In genomic region chr2:238897911-238898311, GRCh38 we compare ENCODE assay signal across 17 cellular contexts. TPM values are rescaled to one million over a fixed set of nuclear protein-coding genes. Genes with fewer than 3 reads are reported as not detected.
DNase-seq lines count a peak whose midpoint lies in the region; ATAC-seq, FAIRE-seq and TF ChIP-seq lines count a peak whose summit lies in the region.
"Had no signal": no experiment of that assay in that cellular context is flagged by ENCODE, and none has a peak within 500 bp of the region (broad histone marks: within the 10 kb centered on the region; RNA-seq: fewer than 3 reads in every experiment).

No MANE protein-coding gene starts in this region.

- peak overlapping the region; percentile 4 for H4K8ac ChIP-seq in mesenchymal stem cell (ENCODE audit: low read length)

- no peaks in the 10 kb centered on the region for H3K27me3 Mint-ChIP-seq in activated T-helper 2 cell treated with anti-CD3 and anti-CD28 coated beads, Interferon-gamma antibody, Interleukin-2, Interleukin-4, amounts not matched to agents 10 μg/mL and 5 μg/mL and 100 μg/mL, durations not matched to agents 14 hours and 24 hours and 36 hours (ENCODE audit: low read depth)

- H3F3A ChIP-seq in MM.1S (ENCODE audit: insufficient read depth, low read length) = no peaks in the 10 kb centered on the region

- no peak for TF ChIP-seq CTCF in spleen (IDR thresholded peaks at IDR 0.05 in 8 of 11, conservative IDR thresholded peaks at IDR 0.05 in 3 of 11)
- TF ChIP-seq CTCF in MM.1S (IDR thresholded peaks at IDR 0.05; ENCODE audit: low read length) = no peak

- no peak overlapping the region for H2BK5ac ChIP-seq in mesenchymal stem cell (ENCODE audit: low read depth, low read length, poor library complexity, severe bottlenecking)

- H3K27ac ChIP-seq in mesenchymal stem cell (ENCODE audit: low read length, poor library complexity, severe bottlenecking) = no peak overlapping the region
- H3K27ac ChIP-seq in spleen = peak overlapping the region in 1 of 8 donors; percentile 23
- no peak overlapping the region for H3K27ac ChIP-seq in MM.1S (ENCODE audit: low read length)

- no peak for TF ChIP-seq POLR2A in spleen (IDR thresholded peaks at IDR 0.05)

- H3K4me3 ChIP-seq in mesenchymal stem cell (ENCODE audit: insufficient read depth in 1 of 2, low read depth in 1 of 2, low read length in 2 of 2) (no peak overlapping the region), spleen (no peak overlapping the region), MM.1S (ENCODE audit: low read length) (no peak overlapping the region)
- H3K4me3 ChIP-seq: GM12878, GM23338 had no signal

- H3K36me3 ChIP-seq in mesenchymal stem cell (ENCODE audit: control insufficient read depth in 1 of 2, insufficient read depth in 2 of 2, low read depth in 1 of 2, low read length in 2 of 2) (peaks cover 2 to 25% of the 10 kb centered on the region in 2 experiments), spleen (no peaks in the 10 kb centered on the region), MM.1S (replicated peaks; ENCODE audit: insufficient read depth, low read length) (no peaks in the 10 kb centered on the region)

- no peak overlapping the region for H3K23ac ChIP-seq in mesenchymal stem cell (ENCODE audit: low read length in 2 of 2)

- H3K27me3 ChIP-seq in mesenchymal stem cell (ENCODE audit: control insufficient read depth in 1 of 2, insufficient read depth in 1 of 2, low read length in 2 of 2) (peaks cover 0 to 7% of the 10 kb centered on the region in 2 experiments), spleen (replicated peaks in 1 of 7) (peaks cover 0 to 50% (median 5%) of the 10 kb centered on the region in 7 donors), MM.1S (replicated peaks; ENCODE audit: insufficient read depth, low read length) (peaks cover 34% of the 10 kb centered on the region)

- H2BK120ac ChIP-seq in mesenchymal stem cell (ENCODE audit: low read depth, low read length) = no peak overlapping the region

- H3K4me2 ChIP-seq in mesenchymal stem cell (ENCODE audit: low read length, poor library complexity, severe bottlenecking) (no peak overlapping the region), MM.1S (ENCODE audit: low read depth, low read length) (no peak overlapping the region)
- H3K4me2 ChIP-seq: GM23338 had no signal

- H3K4ac ChIP-seq in mesenchymal stem cell (ENCODE audit: low read depth in 1 of 2, low read length in 2 of 2) = peak overlapping the region; percentile 19 to 71

- H3K36me3 Mint-ChIP-seq in activated T-helper 2 cell treated with anti-CD3 and anti-CD28 coated beads, Interferon-gamma antibody, Interleukin-2, Interleukin-4, amounts not matched to agents 10 μg/mL and 5 μg/mL and 100 μg/mL, durations not matched to agents 14 hours and 24 hours and 36 hours (ENCODE audit: low read depth) = no peaks in the 10 kb centered on the region

- peak overlapping the region; percentile 30 for H4K91ac ChIP-seq in mesenchymal stem cell (ENCODE audit: low read length)

- H4K20me1 ChIP-seq in MM.1S (ENCODE audit: insufficient read depth, low read length) = no peaks in the 10 kb centered on the region

- H2BK15ac ChIP-seq in mesenchymal stem cell (ENCODE audit: low read depth, poor library complexity, severe bottlenecking) = peak overlapping the region; percentile 44

- H3K9ac ChIP-seq in mesenchymal stem cell (ENCODE audit: low read length) = no peak overlapping the region
- H3K9ac ChIP-seq in MM.1S (ENCODE audit: low read length) = no peak overlapping the region

- WGBS in mesenchymal stem cell = 63% methylated on average over 7 of the region's 7 CpGs
- WGBS in spleen, 5 donors = 57 to 77% (median 75%) methylated on average over 7 of the region's 7 CpGs

- ATAC-seq in left ventricle myocardium superior (peak; percentile 25), Right ventricle myocardium inferior (no peak), HG03025 (IDR thresholded peaks at IDR 0.05; ENCODE audit: low FRiP score, unreplicated experiment) (no peak)
- ATAC-seq: GM12878, GM23338 had no signal

- DNase-seq in left ventricle myocardium superior = no peak
- DNase-seq in Right ventricle myocardium inferior (ENCODE audit: missing footprints) = no peak
- DNase-seq in mesenchymal stem cell = peak; percentile 34
- peak; percentile 58 for DNase-seq in spleen
- no peak for DNase-seq in activated T-helper 2 cell treated with anti-CD3 and anti-CD28 coated beads, Interferon-gamma antibody, Interleukin-2, Interleukin-4, amounts not matched to agents 10 μg/mL and 5 μg/mL and 100 μg/mL, durations not matched to agents 14 hours and 24 hours and 36 hours (ENCODE audit: low spot score)
- DNase-seq in MM.1S = no peak
- DNase-seq in frontal cortex (ENCODE audit: low spot score in 2 of 2) = no peak
- DNase-seq: 8988T, DND-41, GDM1, NCI-H187, NCI-H345, NCI-H748 treated with DMSO at 0.1 percent for 48 hours, OCI-M1 had no signal

- H3K4me3 Mint-ChIP-seq in activated T-helper 2 cell treated with anti-CD3 and anti-CD28 coated beads, Interferon-gamma antibody, Interleukin-2, Interleukin-4, amounts not matched to agents 10 μg/mL and 5 μg/mL and 100 μg/mL, durations not matched to agents 14 hours and 24 hours and 36 hours (ENCODE audit: low read depth) = no peak overlapping the region
- H3K4me3 Mint-ChIP-seq: GM23338 had no signal

- H3K9me3 Mint-ChIP-seq in activated T-helper 2 cell treated with anti-CD3 and anti-CD28 coated beads, Interferon-gamma antibody, Interleukin-2, Interleukin-4, amounts not matched to agents 10 μg/mL and 5 μg/mL and 100 μg/mL, durations not matched to agents 14 hours and 24 hours and 36 hours = no peaks in the 10 kb centered on the region
- H3K9me3 Mint-ChIP-seq: GM23338 had no signal

- H3K4me1 ChIP-seq in mesenchymal stem cell (ENCODE audit: control insufficient read depth, insufficient read depth, low read depth, low read length) (peaks cover 29% of the 10 kb centered on the region), spleen (no peaks in the 10 kb centered on the region), MM.1S (ENCODE audit: low read length) (no peaks in the 10 kb centered on the region)

- no peaks in the 10 kb centered on the region for H3K4me1 Mint-ChIP-seq in activated T-helper 2 cell treated with anti-CD3 and anti-CD28 coated beads, Interferon-gamma antibody, Interleukin-2, Interleukin-4, amounts not matched to agents 10 μg/mL and 5 μg/mL and 100 μg/mL, durations not matched to agents 14 hours and 24 hours and 36 hours (ENCODE audit: low read depth)

- H2AK5ac ChIP-seq in mesenchymal stem cell (ENCODE audit: low read length, severe bottlenecking) = no peak overlapping the region

- H3K79me1 ChIP-seq in mesenchymal stem cell (replicated peaks; ENCODE audit: low read length, poor library complexity, severe bottlenecking) = no peaks in the 10 kb centered on the region

- H2BK12ac ChIP-seq in mesenchymal stem cell (ENCODE audit: low read length in 2 of 2) = peak overlapping the region in 1 of 2 experiments; percentile 93

- H3K14ac ChIP-seq in mesenchymal stem cell (ENCODE audit: low read length in 2 of 2) = peak overlapping the region in 1 of 2 experiments; percentile 36

- peak overlapping the region; percentile 38 to 85 for H3K18ac ChIP-seq in mesenchymal stem cell (ENCODE audit: low read depth in 1 of 2, low read length in 2 of 2)

- H3K9me2 ChIP-seq in MM.1S (replicated peaks; ENCODE audit: insufficient read depth, low read length) = no peaks in the 10 kb centered on the region

- no peak overlapping the region for H2AFZ ChIP-seq in mesenchymal stem cell (ENCODE audit: low read depth, low read length)
- H2AFZ ChIP-seq in MM.1S (ENCODE audit: low read length) = no peak overlapping the region
- H2AFZ ChIP-seq: GM23338 had no signal

- H3K27ac Mint-ChIP-seq in activated T-helper 2 cell treated with anti-CD3 and anti-CD28 coated beads, Interferon-gamma antibody, Interleukin-2, Interleukin-4, amounts not matched to agents 10 μg/mL and 5 μg/mL and 100 μg/mL, durations not matched to agents 14 hours and 24 hours and 36 hours = no peak overlapping the region
- H3K27ac Mint-ChIP-seq: GM23338 had no signal

- intact Hi-C loops in left ventricle myocardium superior (cut with micrococcal nuclease) (no loop called here), Right ventricle myocardium inferior (cut with DNase I) (no loop called here), spleen (cut with DNase I; ENCODE audit: low total_unique reads) (no loop called here)
- intact Hi-C loops in activated T-helper 2 cell treated with anti-CD3 and anti-CD28 coated beads, Interferon-gamma antibody, Interleukin-2, Interleukin-4, amounts not matched to agents 10 μg/mL and 5 μg/mL and 100 μg/mL, durations not matched to agents 14 hours and 24 hours and 36 hours (cut with micrococcal nuclease) = no loop called here

- FAIRE-seq in frontal cortex (lab: Jason Lieb, UNC) = no peak
- FAIRE-seq: GM12878 had no signal

- no peaks in the 10 kb centered on the region for H3K79me2 ChIP-seq in MM.1S (ENCODE audit: low read length)

- H3K9me3 ChIP-seq in mesenchymal stem cell (ENCODE audit: control insufficient read depth, low read length) (no peaks in the 10 kb centered on the region), spleen (no peaks in the 10 kb centered on the region), MM.1S (replicated peaks; ENCODE audit: insufficient read depth, low read length) (no peaks in the 10 kb centered on the region)

RNA-seq across cellular contexts. Expression of gene TWIST2, which starts 50.0 kb away (rescaled TPM):
- total RNA-seq in left ventricle myocardium superior (2.6 TPM), Right ventricle myocardium inferior (2.6 TPM), spleen (1 to 10 TPM; 2.1 to 9.0 (median 2.6) TPM), frontal cortex (not detected)
- polyA plus RNA-seq in mesenchymal stem cell (2013, experiment 1 of 2) = 11.1 TPM
- polyA plus RNA-seq in mesenchymal stem cell (2013, experiment 2 of 2) = 11.7 TPM
- polyA plus RNA-seq in spleen = 1 to 10 TPM; 1.7 to 2.4 (median 2.1) TPM
- not detected in 2 replicates for total RNA-seq in activated T-helper 2 cell treated with anti-CD3 and anti-CD28 coated beads, Interferon-gamma antibody, Interleukin-2, Interleukin-4, amounts not matched to agents 10 μg/mL and 5 μg/mL and 100 μg/mL, durations not matched to agents 14 hours and 24 hours and 36 hours
- total RNA-seq: GM12878 had no signal
- polyA plus RNA-seq: GM12878 had no signal

Comparison
In these comparisons a context has a peak if more than half of its experiments do, and no peak if none do; other contexts are left out.
1. DNase-seq: peak in mesenchymal stem cell (single experiment) and spleen (single experiment); none in left ventricle myocardium superior (single experiment), Right ventricle myocardium inferior (single experiment), activated T-helper 2 cell treated with anti-CD3 and anti-CD28 coated beads, Interferon-gamma antibody, Interleukin-2, Interleukin-4, amounts not matched to agents 10 μg/mL and 5 μg/mL and 100 μg/mL, durations not matched to agents 14 hours and 24 hours and 36 hours (single experiment), MM.1S (single experiment) and frontal cortex (0 of 2).